1 cellular context compared by ENCODE assay signal in the genomic region with DNA sequence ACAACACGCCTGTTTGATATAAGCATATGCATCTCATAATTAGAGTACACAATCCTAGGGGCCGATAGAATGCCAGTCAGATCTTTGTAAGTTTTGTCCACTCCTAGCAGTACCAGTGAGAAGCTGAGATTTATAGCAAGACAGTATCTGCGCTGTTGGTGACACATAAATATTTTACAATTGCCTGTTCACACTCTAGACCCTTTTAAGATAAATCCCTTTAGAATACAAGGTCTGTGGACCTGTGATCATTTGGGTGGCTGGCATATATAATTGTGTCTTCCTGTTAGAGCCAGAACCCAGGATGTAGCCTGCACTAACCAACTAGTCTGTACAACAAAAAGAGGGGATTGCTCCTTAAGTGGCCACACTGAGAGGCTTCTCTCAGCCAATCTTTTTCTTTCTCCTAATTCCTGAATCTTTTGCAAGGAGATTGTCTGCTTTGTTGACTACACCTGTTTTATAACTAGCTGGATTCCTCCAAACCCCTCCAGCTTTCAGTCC.
TF ChIP-seq lines count a peak whose summit lies in the region.

No MANE protein-coding gene starts in this region.

TF ChIP-seq in A549, 52 proteins besides CTCF, POLR2A, EP300 and RAD21 (continued from another document):
- no peak for TF ChIP-seq HEYL (CRISPR knock-in tag; IDR thresholded peaks at IDR 0.05)
- TF ChIP-seq, protein P1, sequence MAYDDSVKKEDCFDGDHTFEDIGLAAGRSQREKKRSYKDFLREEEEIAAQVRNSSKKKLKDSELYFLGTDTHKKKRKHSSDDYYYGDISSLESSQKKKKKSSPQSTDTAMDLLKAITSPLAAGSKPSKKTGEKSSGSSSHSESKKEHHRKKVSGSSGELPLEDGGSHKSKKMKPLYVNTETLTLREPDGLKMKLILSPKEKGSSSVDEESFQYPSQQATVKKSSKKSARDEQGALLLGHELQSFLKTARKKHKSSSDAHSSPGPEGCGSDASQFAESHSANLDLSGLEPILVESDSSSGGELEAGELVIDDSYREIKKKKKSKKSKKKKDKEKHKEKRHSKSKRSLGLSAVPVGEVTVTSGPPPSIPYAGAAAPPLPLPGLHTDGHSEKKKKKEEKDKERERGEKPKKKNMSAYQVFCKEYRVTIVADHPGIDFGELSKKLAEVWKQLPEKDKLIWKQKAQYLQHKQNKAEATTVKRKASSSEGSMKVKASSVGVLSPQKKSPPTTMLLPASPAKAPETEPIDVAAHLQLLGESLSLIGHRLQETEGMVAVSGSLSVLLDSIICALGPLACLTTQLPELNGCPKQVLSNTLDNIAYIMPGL (CRISPR knock-in tag; IDR thresholded peaks at IDR 0.05; ENCODE audit: borderline replicate concordance), result no peak
- TF ChIP-seq TP53 (CRISPR knock-in tag; IDR thresholded peaks at IDR 0.05), result no peak
- TF ChIP-seq RCOR1 (IDR thresholded peaks at IDR 0.05; ENCODE audit: low read depth, low read length), result no peak
- no peak for TF ChIP-seq ZSCAN20 (CRISPR knock-in tag; IDR thresholded peaks at IDR 0.05)
- TF ChIP-seq RNF2 (IDR thresholded peaks at IDR 0.05; ENCODE audit: borderline replicate concordance, low read depth), result no peak
- no peak for TF ChIP-seq FOXS1 (CRISPR knock-in tag; IDR thresholded peaks at IDR 0.05)
- no peak for TF ChIP-seq HDAC2 (IDR thresholded peaks at IDR 0.05)
- TF ChIP-seq HOXB5 (CRISPR knock-in tag; IDR thresholded peaks at IDR 0.05), result no peak
- TF ChIP-seq, protein P2, sequence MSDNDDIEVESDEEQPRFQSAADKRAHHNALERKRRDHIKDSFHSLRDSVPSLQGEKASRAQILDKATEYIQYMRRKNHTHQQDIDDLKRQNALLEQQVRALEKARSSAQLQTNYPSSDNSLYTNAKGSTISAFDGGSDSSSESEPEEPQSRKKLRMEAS (IDR thresholded peaks at IDR 0.05), result no peak
- TF ChIP-seq, protein P3, sequence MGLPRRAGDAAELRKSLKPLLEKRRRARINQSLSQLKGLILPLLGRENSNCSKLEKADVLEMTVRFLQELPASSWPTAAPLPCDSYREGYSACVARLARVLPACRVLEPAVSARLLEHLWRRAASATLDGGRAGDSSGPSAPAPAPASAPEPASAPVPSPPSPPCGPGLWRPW (IDR thresholded peaks at IDR 0.05), result no peak
- TF ChIP-seq, protein P4, sequence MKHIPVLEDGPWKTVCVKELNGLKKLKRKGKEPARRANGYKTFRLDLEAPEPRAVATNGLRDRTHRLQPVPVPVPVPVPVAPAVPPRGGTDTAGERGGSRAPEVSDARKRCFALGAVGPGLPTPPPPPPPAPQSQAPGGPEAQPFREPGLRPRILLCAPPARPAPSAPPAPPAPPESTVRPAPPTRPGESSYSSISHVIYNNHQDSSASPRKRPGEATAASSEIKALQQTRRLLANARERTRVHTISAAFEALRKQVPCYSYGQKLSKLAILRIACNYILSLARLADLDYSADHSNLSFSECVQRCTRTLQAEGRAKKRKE (CRISPR knock-in tag; IDR thresholded peaks at IDR 0.05; ENCODE audit: low read depth), result no peak
- no peak for TF ChIP-seq CBX8 (IDR thresholded peaks at IDR 0.05)
